29 cellular contexts compared by ENCODE assay signal in the genomic region with DNA sequence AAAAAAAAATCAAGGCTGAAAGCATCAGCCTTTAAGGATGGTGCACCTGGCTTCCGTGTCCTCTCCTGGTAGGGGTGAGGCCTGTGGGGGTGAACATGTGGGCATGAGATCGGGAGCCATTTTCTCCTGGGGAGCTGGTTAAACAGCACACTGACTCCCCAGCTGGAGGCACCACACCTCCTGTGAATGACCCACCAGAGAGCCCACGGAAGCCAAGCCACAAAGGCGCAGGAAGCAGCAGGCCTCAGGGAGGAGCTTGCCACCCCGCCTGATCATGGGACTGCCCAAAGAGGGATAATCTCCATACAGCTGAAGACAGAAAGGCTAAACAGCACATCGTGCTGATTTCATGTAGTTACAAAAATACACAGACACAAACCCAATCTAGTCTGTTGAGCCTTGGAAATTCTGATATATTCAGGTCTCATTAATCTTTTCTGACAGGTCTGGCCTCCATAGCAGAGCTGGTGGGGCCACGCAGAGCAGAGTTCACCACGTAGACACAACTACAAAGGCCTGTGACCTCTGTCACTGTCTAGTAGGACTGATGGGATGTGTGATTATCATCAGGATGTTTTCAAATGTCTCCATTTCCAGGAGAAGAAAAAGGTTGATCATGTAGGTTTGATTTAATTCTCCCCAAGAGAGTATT.
DNase-seq lines count a peak whose midpoint lies in the region; ATAC-seq and TF ChIP-seq lines count a peak whose summit lies in the region.
"Had no signal": no experiment of that assay in that cellular context is flagged by ENCODE, and none has a peak within 500 bp of the region (broad histone marks: within the 10 kb centered on the region; RNA-seq: fewer than 3 reads in every experiment).

No MANE protein-coding gene starts in this region.

- intact Hi-C loops in left ventricle myocardium inferior (cut with micrococcal nuclease) (no loop called here), posterior cingulate gyrus (cut with DNase I) (no loop called here)

- H3K9me3 ChIP-seq in left ventricle myocardium inferior (replicated peaks) (no peaks in the 10 kb centered on the region), right atrium auricular region (no peaks in the 10 kb centered on the region)
- H3K9me3 ChIP-seq: Caco-2, heart right ventricle, lower lobe of right lung, SK-N-SH, upper lobe of left lung had no signal

- H3K27me3 Mint-ChIP-seq in mesothelial cell of epicardium (ENCODE audit: low read depth): no peaks in the 10 kb centered on the region

- H3K9me3 Mint-ChIP-seq in mesothelial cell of epicardium: no peaks in the 10 kb centered on the region
- H3K9me3 Mint-ChIP-seq: activated CD4-positive, alpha-beta T cell treated with anti-CD3 and anti-CD28 coated beads, Interleukin-2, amount 10 ng/mL, durations not matched to agents 24 days and 14 days; activated naive CD8-positive, alpha-beta T cell treated with anti-CD3 and anti-CD28 coated beads, Interleukin-2, amount 10 ng/mL, durations not matched to agents 7 days and 5 days; effector memory CD8-positive, alpha-beta T cell; naive thymus-derived CD8-positive, alpha-beta T cell; stimulated activated effector memory CD8-positive, alpha-beta T cell treated with anti-CD3 and anti-CD28 coated beads, Interleukin-12 subunit alpha, Interleukin-12 subunit beta, amount 100 ng/mL, for 72 hours; WTC11 had no signal

- peaks cover 4% of the 10 kb centered on the region for H3K4me1 Mint-ChIP-seq in mesothelial cell of epicardium
- H3K4me1 Mint-ChIP-seq: activated CD4-positive, alpha-beta T cell treated with anti-CD3 and anti-CD28 coated beads, Interleukin-2, amount 10 ng/mL, durations not matched to agents 24 days and 14 days; naive thymus-derived CD8-positive, alpha-beta T cell; stimulated activated effector memory CD8-positive, alpha-beta T cell treated with anti-CD3 and anti-CD28 coated beads, Interleukin-12 subunit alpha, Interleukin-12 subunit beta, amount 100 ng/mL, for 72 hours; WTC11 had no signal

- H3K4me3 Mint-ChIP-seq in mesothelial cell of epicardium: no peak overlapping the region
- H3K4me3 Mint-ChIP-seq: activated CD4-positive, alpha-beta T cell treated with anti-CD3 and anti-CD28 coated beads, Interleukin-2, amount 10 ng/mL, durations not matched to agents 24 days and 14 days; activated naive CD8-positive, alpha-beta T cell treated with anti-CD3 and anti-CD28 coated beads, Interleukin-2, amount 10 ng/mL, durations not matched to agents 7 days and 5 days; effector memory CD8-positive, alpha-beta T cell; naive thymus-derived CD8-positive, alpha-beta T cell; stimulated activated effector memory CD8-positive, alpha-beta T cell treated with anti-CD3 and anti-CD28 coated beads, Interleukin-12 subunit alpha, Interleukin-12 subunit beta, amount 100 ng/mL, for 72 hours; WTC11 had no signal

- peaks cover 4% of the 10 kb centered on the region for H3K36me3 Mint-ChIP-seq in mesothelial cell of epicardium
- H3K36me3 Mint-ChIP-seq: activated naive CD8-positive, alpha-beta T cell treated with anti-CD3 and anti-CD28 coated beads, Interleukin-2, amount 10 ng/mL, durations not matched to agents 7 days and 5 days; naive thymus-derived CD8-positive, alpha-beta T cell; stimulated activated effector memory CD8-positive, alpha-beta T cell treated with anti-CD3 and anti-CD28 coated beads, Interleukin-12 subunit alpha, Interleukin-12 subunit beta, amount 100 ng/mL, for 72 hours; WTC11 had no signal

- peak overlapping the region; percentile 71 for H3K27ac Mint-ChIP-seq in mesothelial cell of epicardium
- H3K27ac Mint-ChIP-seq: activated CD4-positive, alpha-beta T cell treated with anti-CD3 and anti-CD28 coated beads, Interleukin-2, amount 10 ng/mL, durations not matched to agents 24 days and 14 days; activated naive CD8-positive, alpha-beta T cell treated with anti-CD3 and anti-CD28 coated beads, Interleukin-2, amount 10 ng/mL, durations not matched to agents 7 days and 5 days; effector memory CD8-positive, alpha-beta T cell; naive thymus-derived CD8-positive, alpha-beta T cell; stimulated activated effector memory CD8-positive, alpha-beta T cell treated with anti-CD3 and anti-CD28 coated beads, Interleukin-12 subunit alpha, Interleukin-12 subunit beta, amount 100 ng/mL, for 72 hours; WTC11 had no signal

- H3K36me3 ChIP-seq in left ventricle myocardium inferior (peaks cover 16% of the 10 kb centered on the region), right atrium auricular region (peaks cover 10% of the 10 kb centered on the region)
- H3K36me3 ChIP-seq: lower lobe of right lung, upper lobe of left lung had no signal

- H3K27ac ChIP-seq in left ventricle myocardium inferior (replicated peaks) (peak overlapping the region; percentile 36), right atrium auricular region (peak overlapping the region in 1 of 2 donors; percentile 23)
- H3K27ac ChIP-seq: C4-2B, lower lobe of right lung, upper lobe of left lung had no signal

- H3K4me1 ChIP-seq in left ventricle myocardium inferior (peaks cover 15% of the 10 kb centered on the region), right atrium auricular region (no peaks in the 10 kb centered on the region)
- H3K4me1 ChIP-seq: Caco-2 had no signal

- H3K27me3 ChIP-seq in left ventricle myocardium inferior (ENCODE audit: low read depth) (no peaks in the 10 kb centered on the region), right atrium auricular region (no peaks in the 10 kb centered on the region)
- H3K27me3 ChIP-seq: heart right ventricle, upper lobe of left lung had no signal

- TF ChIP-seq CTCF in left ventricle myocardium inferior (IDR thresholded peaks at IDR 0.05; ENCODE audit: borderline replicate concordance) (no peak), right atrium auricular region (IDR thresholded peaks at IDR 0.05) (no peak), mesothelial cell of epicardium (IDR thresholded peaks at IDR 0.05; ENCODE audit: unreplicated experiment) (no peak)

- H3K4me3 ChIP-seq in left ventricle myocardium inferior (no peak overlapping the region), right atrium auricular region (no peak overlapping the region)
- H3K4me3 ChIP-seq: heart right ventricle, lower lobe of right lung, upper lobe of left lung had no signal

- DNase-seq in left ventricle myocardium inferior (no peak), right atrium auricular region (ENCODE audit: low spot score) (no peak), mesothelial cell of epicardium (ENCODE audit: low spot score in 2 of 2, unreplicated experiment in 2 of 2) (no peak), retina (peak; percentile 6), NCI-H1105 (lab: John Stamatoyannopoulos, UW) (no peak), posterior cingulate gyrus (no peak)
- no peak for DNase-seq in stimulated activated CD4-positive, alpha-beta T cell treated with anti-CD3 and anti-CD28 coated beads, Interleukin-15, amount 100 ng/mL, for 24 hours
- DNase-seq: activated CD4-positive, alpha-beta T cell treated with anti-CD3 and anti-CD28 coated beads, Interleukin-2, amount 10 ng/mL, durations not matched to agents 24 days and 14 days; activated effector memory CD4-positive, alpha-beta T cell treated with anti-CD3 and anti-CD28 coated beads, Interleukin-2, amount 50 U/mL, for 16 hours; activated naive CD8-positive, alpha-beta T cell treated with anti-CD3 and anti-CD28 coated beads, Interleukin-2, amount 10 ng/mL, durations not matched to agents 7 days and 5 days; activated T-cell treated with anti-CD3 and anti-CD28 coated beads, Interleukin-2, amount 50 U/mL, for 1 hour; Caco-2; caudate nucleus; DMS79; effector memory CD8-positive, alpha-beta T cell; heart right ventricle; kidney; lower lobe of right lung; naive thymus-derived CD8-positive, alpha-beta T cell; NCI-H1092; NCI-H2029; NK-92 treated with Interleukin-12 subunit alpha and Interleukin-12 subunit beta, amount 100 ng/mL, for 24 hours; SK-N-SH; substantia nigra; upper lobe of left lung had no signal

- no peak for ATAC-seq in HG02852 (IDR thresholded peaks at IDR 0.05; ENCODE audit: unreplicated experiment)
- ATAC-seq: effector memory CD8-positive, alpha-beta T cell; lower lobe of right lung; naive thymus-derived CD8-positive, alpha-beta T cell; stimulated activated effector memory CD8-positive, alpha-beta T cell treated with anti-CD3 and anti-CD28 coated beads, Interleukin-12 subunit alpha, Interleukin-12 subunit beta, amount 100 ng/mL, for 72 hours had no signal
